Comparison of ENCODE assay signal across 21 cellular contexts in genomic region chr2:144695661-144696060, GRCh38.
"Had no signal": no experiment of that assay in that cellular context is flagged by ENCODE, and none has a peak within 500 bp of the region (broad histone marks: within the 10 kb centered on the region; RNA-seq: fewer than 3 reads in every experiment).

No MANE protein-coding gene starts in this region.

- FAIRE-seq: HepG2 had no signal

- H3K27me3 ChIP-seq: MG63, SJCRH30 had no signal

- ATAC-seq: HepG2, Panc1, PC-3, Right ventricle myocardium inferior had no signal

- H3K27ac ChIP-seq: SJCRH30 had no signal

- DNase-seq: IMR-90, KBM-7, MG63, NCI-H1092 treated with DMSO at 0.1 percent for 48 hours, NCI-H1436, NCI-H187, NCI-H2029, NCI-H2081 treated with DMSO at 0.1 percent for 48 hours, NCI-H2171, NCI-H226, NCI-H446, NCI-H510A, NCI-H524 treated with DMSO at 0.1 percent for 48 hours, NCI-H69, NCI-H774, PC-3, SHP77 treated with DMSO at 0.1 percent for 48 hours, SJCRH30 had no signal

- H3K9me3 ChIP-seq: MG63, SJCRH30 had no signal

- H3K36me3 ChIP-seq: MG63, SJCRH30 had no signal

- H3K4me1 ChIP-seq: SJCRH30 had no signal

- H3K4me3 ChIP-seq: MG63, SJCRH30 had no signal
